In the genomic region with DNA sequence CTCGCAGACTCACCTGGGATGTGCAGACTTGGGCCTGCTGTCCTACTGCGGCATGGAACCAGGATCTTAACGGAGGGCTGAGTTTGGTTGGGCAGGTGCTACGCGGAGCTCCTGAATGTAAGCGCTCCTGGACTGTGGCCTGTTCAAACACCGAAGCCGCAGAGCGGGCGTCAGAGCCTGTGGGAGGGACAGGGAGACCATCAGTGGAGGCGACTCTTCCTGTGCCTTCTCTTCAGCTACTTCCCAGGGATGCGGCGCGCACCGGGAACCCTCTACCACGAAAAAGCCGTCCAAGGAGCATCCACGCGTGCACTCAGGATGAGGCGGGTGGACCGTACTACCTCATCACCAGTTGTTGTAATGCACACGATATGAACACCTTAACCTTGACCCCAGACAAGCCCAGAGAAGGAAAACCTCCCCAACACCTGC, we compare ENCODE assay signal across 9 cellular contexts. TPM values are rescaled to one million over a fixed set of nuclear protein-coding genes. Genes with fewer than 3 reads are reported as not detected.
A peak's percentile ranks its signal among the peaks of the same experiment; 100 is the strongest.
DNase-seq lines count a peak whose midpoint lies in the region; ATAC-seq and TF ChIP-seq lines count a peak whose summit lies in the region.
"Had no signal": no experiment of that assay in that cellular context is flagged by ENCODE, and none has a peak within 500 bp of the region (broad histone marks: within the 10 kb centered on the region; RNA-seq: fewer than 3 reads in every experiment).

No MANE protein-coding gene starts in this region.

- H3K79me2 ChIP-seq in DND-41 (ENCODE audit: insufficient read depth, low read length) (peaks cover 43% of the 10 kb centered on the region), neural cell (replicated peaks; ENCODE audit: insufficient read depth, low read length) (peaks cover 12% of the 10 kb centered on the region)

- H3K4me3 Mint-ChIP-seq in central memory CD8-positive, alpha-beta T cell, result peak overlapping the region; percentile 82

- peaks cover 42% of the 10 kb centered on the region for H3K4me1 Mint-ChIP-seq in central memory CD8-positive, alpha-beta T cell

- no peak for TF ChIP-seq EP300 in neural cell (conservative IDR thresholded peaks at IDR 0.05; ENCODE audit: poor library complexity, severe bottlenecking)

- H3K9me3 ChIP-seq in DND-41 (ENCODE audit: insufficient read depth, low read length, severe bottlenecking), result no peaks in the 10 kb centered on the region
- H3K9me3 ChIP-seq in neural cell (ENCODE audit: low read length), result no peaks in the 10 kb centered on the region

- no peak for TF ChIP-seq RAD21 in neural cell (conservative IDR thresholded peaks at IDR 0.05)

- no peaks in the 10 kb centered on the region for H3K27me3 ChIP-seq in DND-41 (ENCODE audit: insufficient read depth, low read length, poor library complexity)
- H3K27me3 ChIP-seq in neural cell (ENCODE audit: insufficient read depth, low read depth, low read length), result no peaks in the 10 kb centered on the region

- peaks cover 31% of the 10 kb centered on the region for H3K4me1 ChIP-seq in DND-41 (ENCODE audit: insufficient read depth, low read length)

- no peak for TF ChIP-seq CTCF in DND-41 (IDR thresholded peaks at IDR 0.05; ENCODE audit: borderline replicate concordance, extremely low read depth, low read length, poor library complexity, severe bottlenecking)
- no peak for TF ChIP-seq CTCF in neural cell (IDR thresholded peaks at IDR 0.05; ENCODE audit: poor library complexity, severe bottlenecking)

- H3K27ac Mint-ChIP-seq in central memory CD8-positive, alpha-beta T cell (ENCODE audit: low read depth), result peak overlapping the region; percentile 92

- H3F3A ChIP-seq in neural cell (ENCODE audit: insufficient read depth, low read length, poor library complexity, severe bottlenecking), result no peaks in the 10 kb centered on the region

- H3K27ac ChIP-seq in DND-41 (ENCODE audit: low read length) (0 out of 2 replicates have a peak overlapping the region, but pooled peaks have one; percentile 13), neural cell (ENCODE audit: low read length) (no peak overlapping the region)

- H3K4me3 ChIP-seq in DND-41 (ENCODE audit: low read depth in 1 of 2, low read length in 2 of 2), result peak overlapping the region; percentile 75 to 91; a peak in 3 of 4 replicates
- H3K4me3 ChIP-seq in neural cell (ENCODE audit: low read length), result peak overlapping the region; percentile 89

- H3K9me3 Mint-ChIP-seq in central memory CD8-positive, alpha-beta T cell, result no peaks in the 10 kb centered on the region

- H3K9ac ChIP-seq in DND-41 (ENCODE audit: low read depth, low read length) (peak overlapping the region; percentile 80), neural cell (ENCODE audit: low read length) (peak overlapping the region; percentile 85)

- H3K27me3 Mint-ChIP-seq in central memory CD8-positive, alpha-beta T cell, result no peaks in the 10 kb centered on the region

- DNase-seq in DND-41 (no peak), NCI-H2029 treated with DMSO at 0.1 percent for 48 hours (lab: John Stamatoyannopoulos, UW) (peak; percentile 60), NCI-H345 (lab: John Stamatoyannopoulos, UW) (no peak), NCI-H345 treated with DMSO at 0.1 percent for 48 hours (lab: John Stamatoyannopoulos, UW; ENCODE audit: unreplicated experiment) (no peak)
- DNase-seq in central memory CD8-positive, alpha-beta T cell (ENCODE audit: low spot score in 2 of 2), result no peak
- DNase-seq: NCI-H2171 had no signal

- H2AFZ ChIP-seq in DND-41 (ENCODE audit: low read depth, low read length) (no peak overlapping the region), neural cell (ENCODE audit: low read depth, low read length) (no peak overlapping the region)

- H3K36me3 ChIP-seq in DND-41 (ENCODE audit: insufficient read depth, low read length), result peaks cover 49% of the 10 kb centered on the region
- H3K36me3 ChIP-seq in neural cell (ENCODE audit: insufficient read depth, low read length), result no peaks in the 10 kb centered on the region

- H3K9me2 ChIP-seq in neural cell (ENCODE audit: insufficient read depth, low read length), result no peaks in the 10 kb centered on the region

- H4K20me1 ChIP-seq in DND-41 (ENCODE audit: insufficient read depth, low read length) (peaks cover 39% of the 10 kb centered on the region), neural cell (ENCODE audit: insufficient read depth) (no peaks in the 10 kb centered on the region)

- H3K36me3 Mint-ChIP-seq in central memory CD8-positive, alpha-beta T cell (ENCODE audit: insufficient read depth), result peaks cover 60% of the 10 kb centered on the region

- H3K4me2 ChIP-seq in DND-41 (ENCODE audit: insufficient read depth, low read length), result peak overlapping the region; percentile 76
- peak overlapping the region; percentile 81 for H3K4me2 ChIP-seq in neural cell (ENCODE audit: low read length)

- ATAC-seq in DND-41 (ENCODE audit: insufficient read depth, low read depth) (no peak), GM21529 (IDR thresholded peaks at IDR 0.05; ENCODE audit: unreplicated experiment) (no peak), HG03460 (IDR thresholded peaks at IDR 0.05; ENCODE audit: unreplicated experiment) (no peak)
- ATAC-seq in central memory CD8-positive, alpha-beta T cell (replicated peaks; ENCODE audit: extremely low read depth, poor library complexity, severe bottlenecking), result no peak

TF ChIP-seq in neural cell, 6 proteins besides CTCF, POLR2A, EP300 and RAD21:
- TF ChIP-seq EZH2 (IDR thresholded peaks at IDR 0.05; ENCODE audit: borderline replicate concordance, insufficient read depth, low read length, poor library complexity, severe bottlenecking), result no peak
- TF ChIP-seq TAF1 (IDR thresholded peaks at IDR 0.05; ENCODE audit: low read depth), result no peak
- TF ChIP-seq SMC3 (conservative IDR thresholded peaks at IDR 0.05; ENCODE audit: poor library complexity), result no peak
- TF ChIP-seq, protein P1, sequence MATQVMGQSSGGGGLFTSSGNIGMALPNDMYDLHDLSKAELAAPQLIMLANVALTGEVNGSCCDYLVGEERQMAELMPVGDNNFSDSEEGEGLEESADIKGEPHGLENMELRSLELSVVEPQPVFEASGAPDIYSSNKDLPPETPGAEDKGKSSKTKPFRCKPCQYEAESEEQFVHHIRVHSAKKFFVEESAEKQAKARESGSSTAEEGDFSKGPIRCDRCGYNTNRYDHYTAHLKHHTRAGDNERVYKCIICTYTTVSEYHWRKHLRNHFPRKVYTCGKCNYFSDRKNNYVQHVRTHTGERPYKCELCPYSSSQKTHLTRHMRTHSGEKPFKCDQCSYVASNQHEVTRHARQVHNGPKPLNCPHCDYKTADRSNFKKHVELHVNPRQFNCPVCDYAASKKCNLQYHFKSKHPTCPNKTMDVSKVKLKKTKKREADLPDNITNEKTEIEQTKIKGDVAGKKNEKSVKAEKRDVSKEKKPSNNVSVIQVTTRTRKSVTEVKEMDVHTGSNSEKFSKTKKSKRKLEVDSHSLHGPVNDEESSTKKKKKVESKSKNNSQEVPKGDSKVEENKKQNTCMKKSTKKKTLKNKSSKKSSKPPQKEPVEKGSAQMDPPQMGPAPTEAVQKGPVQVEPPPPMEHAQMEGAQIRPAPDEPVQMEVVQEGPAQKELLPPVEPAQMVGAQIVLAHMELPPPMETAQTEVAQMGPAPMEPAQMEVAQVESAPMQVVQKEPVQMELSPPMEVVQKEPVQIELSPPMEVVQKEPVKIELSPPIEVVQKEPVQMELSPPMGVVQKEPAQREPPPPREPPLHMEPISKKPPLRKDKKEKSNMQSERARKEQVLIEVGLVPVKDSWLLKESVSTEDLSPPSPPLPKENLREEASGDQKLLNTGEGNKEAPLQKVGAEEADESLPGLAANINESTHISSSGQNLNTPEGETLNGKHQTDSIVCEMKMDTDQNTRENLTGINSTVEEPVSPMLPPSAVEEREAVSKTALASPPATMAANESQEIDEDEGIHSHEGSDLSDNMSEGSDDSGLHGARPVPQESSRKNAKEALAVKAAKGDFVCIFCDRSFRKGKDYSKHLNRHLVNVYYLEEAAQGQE (IDR thresholded peaks at IDR 0.05; ENCODE audit: borderline replicate concordance), result no peak
- TF ChIP-seq POLR2AphosphoS5 (IDR thresholded peaks at IDR 0.05), result no peak
- TF ChIP-seq MXI1 (conservative IDR thresholded peaks at IDR 0.05; ENCODE audit: poor library complexity, severe bottlenecking), result no peak

RNA-seq across cellular contexts. Expression of a gene that starts 2.0 kb away (rescaled TPM):
- polyA plus RNA-seq in neural cell, result 12.8 and 14.4 TPM in 2 replicates
- 17.1 and 22.4 TPM in 2 replicates for polyA minus RNA-seq in neural cell

RNA-seq across cellular contexts. Expression of a gene that starts 56.5 kb away (rescaled TPM):
- polyA plus RNA-seq in neural cell, result 120 and 131 TPM in 2 replicates
- 99.0 and 99.1 TPM in 2 replicates for polyA minus RNA-seq in neural cell
